In genomic region chr20:63047267-63047666, GRCh38 we compare ENCODE assay signal across 22 cellular contexts. TPM values are rescaled to one million over a fixed set of nuclear protein-coding genes. Genes with fewer than 3 reads are reported as not detected.
A peak's percentile ranks its signal among the peaks of the same experiment; 100 is the strongest.
DNase-seq lines count a peak whose midpoint lies in the region; ATAC-seq, FAIRE-seq and TF ChIP-seq lines count a peak whose summit lies in the region.
"Had no signal": no experiment of that assay in that cellular context is flagged by ENCODE, and none has a peak within 500 bp of the region (broad histone marks: within the 10 kb centered on the region; RNA-seq: fewer than 3 reads in every experiment).

No MANE protein-coding gene starts in this region.

- TF ChIP-seq CTCF in HepG2 (CRISPR knock-in tag; IDR thresholded peaks at IDR 0.05), result no peak
- TF ChIP-seq CTCF in right lobe of liver (IDR thresholded peaks at IDR 0.05), result no peak
- no peak for TF ChIP-seq CTCF in glutamatergic neuron (IDR thresholded peaks at IDR 0.05; ENCODE audit: partially characterized antibody, unreplicated experiment)

- H3K4me3 Mint-ChIP-seq in glutamatergic neuron (ENCODE audit: unreplicated experiment), result no peak overlapping the region
- H3K4me3 Mint-ChIP-seq: CD4-positive, alpha-beta T cell; H9 had no signal

- TF ChIP-seq POLR2A in HepG2 (IDR thresholded peaks at IDR 0.05; ENCODE audit: insufficient read depth in 1 of 2, low read depth in 2 of 2, low read length in 2 of 2) (no peak), right lobe of liver (IDR thresholded peaks at IDR 0.05) (no peak)

- H3K27ac ChIP-seq in HepG2 (ENCODE audit: extremely low read length, insufficient read depth, low read length), result no peak overlapping the region
- no peak overlapping the region for H3K27ac ChIP-seq in right lobe of liver
- H3K27ac ChIP-seq: 22Rv1, A549, C4-2B had no signal

- no peak for FAIRE-seq in HepG2 (lab: Jason Lieb, UNC)
- FAIRE-seq: A549 had no signal

- no peaks in the 10 kb centered on the region for H3K79me2 ChIP-seq in HepG2 (ENCODE audit: insufficient read depth, low read length)

- H3K4me1 Mint-ChIP-seq in glutamatergic neuron (ENCODE audit: low read depth, unreplicated experiment), result peaks cover 4% of the 10 kb centered on the region

- H2AFZ ChIP-seq in HepG2 (ENCODE audit: low read length), result no peak overlapping the region

- H3K27ac Mint-ChIP-seq in glutamatergic neuron (ENCODE audit: unreplicated experiment), result no peak overlapping the region
- H3K27ac Mint-ChIP-seq: CD4-positive, alpha-beta T cell; H9 had no signal

- DNase-seq in HepG2 (ENCODE audit: low spot score) (no peak), right lobe of liver (no peak), SK-MEL-5 (ENCODE audit: low read depth, low spot score) (peak; percentile 45), glutamatergic neuron (peak; percentile 3), superior temporal gyrus (ENCODE audit: extremely low spot score) (no peak), D341Med (ENCODE audit: low spot score) (no peak)
- DNase-seq: AML-193; Caco-2; CD4-positive, alpha-beta T cell; DMS153; DMS79; GDM1; GOT3; H9; IMR-90 had no signal

- intact Hi-C loops in HepG2 (cut with micrococcal nuclease; ENCODE audit: unreplicated experiment) (no loop called here), right lobe of liver (cut with DNase I) (no loop called here)

- TF ChIP-seq EP300 in HepG2 (IDR thresholded peaks at IDR 0.05; ENCODE audit: low read depth in 2 of 2, low read length in 2 of 2) (no peak), HepG2 (CRISPR knock-in tag; IDR thresholded peaks at IDR 0.05; ENCODE audit: borderline replicate concordance) (no peak)

- peaks cover 15% of the 10 kb centered on the region for H3K27me3 Mint-ChIP-seq in glutamatergic neuron (ENCODE audit: unreplicated experiment)

- no peak overlapping the region for H3K9ac ChIP-seq in HepG2 (ENCODE audit: insufficient read depth, low read depth, low read length)

- H3K4me2 ChIP-seq in HepG2 (ENCODE audit: low read depth, low read length), result no peak overlapping the region
- H3K4me2 ChIP-seq: A549 had no signal

- H3K36me3 ChIP-seq in HepG2 (replicated peaks in 1 of 2; ENCODE audit: control insufficient read depth in 1 of 2, insufficient read depth in 2 of 2, low read length in 2 of 2) (no peaks in the 10 kb centered on the region), right lobe of liver (no peaks in the 10 kb centered on the region)

- no peak for ATAC-seq in HepG2
- no peak for ATAC-seq in right lobe of liver
- no peak for ATAC-seq in HG02852 (IDR thresholded peaks at IDR 0.05; ENCODE audit: unreplicated experiment)
- ATAC-seq: A549 had no signal

- CTCF ChIA-PET in HepG2 (lab: Yijun Ruan, JAX; ENCODE audit: low intra/inter-chr PET ratio, low total read pairs), result no interaction called here

- H3K9me3 Mint-ChIP-seq in glutamatergic neuron (ENCODE audit: unreplicated experiment), result peaks cover 12% of the 10 kb centered on the region
- H3K9me3 Mint-ChIP-seq: CD4-positive, alpha-beta T cell had no signal

- in situ Hi-C loops in HepG2 (cut with HindIII; ENCODE audit: extremely low pct_ligation_motif_present, low pct_unique_long_range_greater_than_20kb), result no loop called here
- in situ Hi-C loops in SK-MEL-5 (cut with HindIII; ENCODE audit: low pct_unique_long_range_greater_than_20kb, low sequenced_read_pairs), result no loop called here

- H3K36me3 Mint-ChIP-seq in glutamatergic neuron (ENCODE audit: unreplicated experiment), result peaks cover 6% of the 10 kb centered on the region

- 42% methylated on average over 10 of the region's 10 CpGs for WGBS in HepG2 (ENCODE audit: low lambda C conversion rate)
- WGBS in right lobe of liver (ENCODE audit: insufficient coverage, low coverage, low lambda C conversion rate, missing lambda C conversion rate), result 89% methylated on average over 10 of the region's 10 CpGs

- POLR2A ChIA-PET in HepG2 (lab: Yijun Ruan, JAX), result no interaction called here

- H3K4me3 ChIP-seq in HepG2 (replicated peaks in 1 of 3; ENCODE audit: insufficient read depth in 1 of 3, low read depth in 2 of 3, low read length in 3 of 3) (no peak overlapping the region), right lobe of liver (no peak overlapping the region)
- H3K4me3 ChIP-seq: A549 had no signal

- no peak for TF ChIP-seq RAD21 in HepG2 (CRISPR knock-in tag; IDR thresholded peaks at IDR 0.05)

- no peaks in the 10 kb centered on the region for H3K9me3 ChIP-seq in HepG2 (ENCODE audit: low read length)
- no peaks in the 10 kb centered on the region for H3K9me3 ChIP-seq in right lobe of liver
- H3K9me3 ChIP-seq: A549 had no signal

- H3K4me1 ChIP-seq in HepG2 (ENCODE audit: insufficient read depth, low read length) (0 out of 2 replicates have a peak, but pooled peaks cover under 1% of the 10 kb centered on the region), right lobe of liver (no peaks in the 10 kb centered on the region)
- H3K4me1 ChIP-seq: A549 had no signal

- peaks cover 39 to 96% of the 10 kb centered on the region in 2 experiments for H3K27me3 ChIP-seq in HepG2 (ENCODE audit: control insufficient read depth in 1 of 2, insufficient read depth in 2 of 2, low read length in 2 of 2)
- H3K27me3 ChIP-seq in right lobe of liver, result no peaks in the 10 kb centered on the region

- no TSS peak for BruUV-seq in HepG2 (replicated peaks; lab: Mats Ljungman, UMichigan)

- peaks cover 8% of the 10 kb centered on the region; the same call in 1 of the 2 replicates for H4K20me1 ChIP-seq in HepG2 (ENCODE audit: insufficient read depth, low read length)

TF ChIP-seq in HepG2, 621 proteins besides CTCF, POLR2A, EP300 and RAD21 (continues in another document):
- no peak for TF ChIP-seq KLF11 (CRISPR knock-in tag; IDR thresholded peaks at IDR 0.05)
- peak; percentile 51; the same call in 1 of the 2 replicates for TF ChIP-seq NFYC (CRISPR knock-in tag; IDR thresholded peaks at IDR 0.05)
- TF ChIP-seq ZNF142 (CRISPR knock-in tag; IDR thresholded peaks at IDR 0.05), result no peak

RNA-seq across cellular contexts. Expression of gene BHLHE23, which starts 40.5 kb away (rescaled TPM):
- total RNA-seq in HepG2 (2016; rRNA removed; fragmentation: Illumina TruSeq; extraction: Trizol), result not detected in 2 replicates
- not detected in 2 replicates for total RNA-seq in HepG2 (2016; cell fraction: cytosol; rRNA removed; fragmentation: Illumina TruSeq; extraction: Trizol; ENCODE audit: low read depth)
- total RNA-seq in HepG2 (2016; cell fraction: insoluble cytoplasmic fraction; rRNA removed; fragmentation: Illumina TruSeq; extraction: Trizol), result not detected in 2 replicates
- total RNA-seq in HepG2 (2016; cell fraction: membrane; rRNA removed; fragmentation: Illumina TruSeq; extraction: Trizol), result not detected in 2 replicates
- total RNA-seq in HepG2 (2016; cell fraction: nucleus; rRNA removed; fragmentation: Illumina TruSeq; extraction: Trizol), result not detected in 2 replicates
- polyA plus RNA-seq in HepG2 (2011; rRNA removed), result not detected in 2 replicates
- not detected in 2 replicates for polyA plus RNA-seq in HepG2 (2011; cell fraction: cytosol; rRNA removed)
- not detected in 2 replicates for polyA plus RNA-seq in HepG2 (2011; cell fraction: nucleus; rRNA removed)
- not detected in 2 replicates for polyA plus RNA-seq in HepG2 (2012)
- polyA plus RNA-seq in HepG2 (2016; cell fraction: cytosol; fragmentation: Illumina TruSeq; extraction: Trizol; ENCODE audit: low read depth), result not detected in 2 replicates
- polyA plus RNA-seq in HepG2 (2016; cell fraction: insoluble cytoplasmic fraction; fragmentation: Illumina TruSeq; extraction: Trizol; ENCODE audit: low read depth), result not detected in 2 replicates
- not detected in 2 replicates for polyA plus RNA-seq in HepG2 (2016; cell fraction: membrane; fragmentation: Illumina TruSeq; extraction: Trizol; ENCODE audit: low read depth)
- not detected in 2 replicates for polyA plus RNA-seq in HepG2 (2016; cell fraction: nucleus; fragmentation: Illumina TruSeq; extraction: Trizol; ENCODE audit: insufficient read depth, low read depth)
- polyA minus RNA-seq in HepG2 (2011; rRNA and poly(A)+ RNA removed; ENCODE audit: low replicate concordance), result not detected in 2 replicates
- not detected in 2 replicates for polyA minus RNA-seq in HepG2 (2011; cell fraction: cytosol; rRNA and poly(A)+ RNA removed)
- not detected in 2 replicates for polyA minus RNA-seq in HepG2 (2011; cell fraction: nucleus; rRNA and poly(A)+ RNA removed)
- total RNA-seq in right lobe of liver, result not detected
- not detected in 2 replicates for total RNA-seq in SK-MEL-5 (2014; rRNA removed; shearing (Covaris generic))
- polyA plus RNA-seq in SK-MEL-5 (2015; cell fraction: cytosol; rRNA removed), result not detected in 2 replicates
- not detected in 2 replicates for polyA plus RNA-seq in SK-MEL-5 (2015; cell fraction: nucleus; rRNA removed)
- 23.9 TPM for total RNA-seq in glutamatergic neuron (ENCODE audit: unreplicated experiment)
- total RNA-seq: CD4-positive, alpha-beta T cell; Daoy; HT-29; IMR-90 had no signal
- polyA plus RNA-seq: A549, BJ, IMR-90 had no signal

Comparison
In these comparisons a context has a peak if more than half of its experiments do, and no peak if none do; other contexts are left out.
1. DNase-seq: peak in SK-MEL-5 (single experiment) and glutamatergic neuron (single experiment); none in HepG2 (single experiment), right lobe of liver (0 of 3), superior temporal gyrus (single experiment) and D341Med (single experiment).
2. RNA of gene BHLHE23, which starts 40.5 kb away (total RNA-seq): 23.9 TPM in glutamatergic neuron (single experiment); not detected in HepG2, not detected in right lobe of liver and not detected in SK-MEL-5; every median in the first group is over 10 times any median in the second.